Comparison of ENCODE assay signal across 10 cellular contexts in genomic region chr7:33836797-33837355, GRCh38.
DNase-seq lines count a peak whose midpoint lies in the region; TF ChIP-seq lines count a peak whose summit lies in the region.
"Had no signal": no experiment of that assay in that cellular context is flagged by ENCODE, and none has a peak within 500 bp of the region (broad histone marks: within the 10 kb centered on the region; RNA-seq: fewer than 3 reads in every experiment).

No MANE protein-coding gene starts in this region.

- H3K9me3 ChIP-seq in endodermal cell (ENCODE audit: control insufficient read depth, low read length) (peaks cover 10% of the 10 kb centered on the region), testis (no peaks in the 10 kb centered on the region)

- H3K4me1 ChIP-seq in endodermal cell (ENCODE audit: control insufficient read depth, insufficient read depth, low read length): no peaks in the 10 kb centered on the region
- H3K4me1 ChIP-seq in testis: no peaks in the 10 kb centered on the region
- H3K4me1 ChIP-seq: BLaER1 had no signal

- no peaks in the 10 kb centered on the region for H3K36me3 Mint-ChIP-seq in endodermal cell (ENCODE audit: low read depth)
- H3K36me3 Mint-ChIP-seq in activated T-helper 2 cell treated with anti-CD3 and anti-CD28 coated beads, Interferon-gamma antibody, Interleukin-2, Interleukin-4, amounts not matched to agents 10 μg/mL and 5 μg/mL and 100 μg/mL, durations not matched to agents 14 hours and 24 hours and 36 hours (ENCODE audit: low read depth): no peaks in the 10 kb centered on the region

- no peak overlapping the region for H3K4me3 Mint-ChIP-seq in endodermal cell
- H3K4me3 Mint-ChIP-seq in activated T-helper 2 cell treated with anti-CD3 and anti-CD28 coated beads, Interferon-gamma antibody, Interleukin-2, Interleukin-4, amounts not matched to agents 10 μg/mL and 5 μg/mL and 100 μg/mL, durations not matched to agents 14 hours and 24 hours and 36 hours (ENCODE audit: low read depth): no peak overlapping the region

- no peak overlapping the region for H3K27ac Mint-ChIP-seq in endodermal cell
- H3K27ac Mint-ChIP-seq in activated T-helper 2 cell treated with anti-CD3 and anti-CD28 coated beads, Interferon-gamma antibody, Interleukin-2, Interleukin-4, amounts not matched to agents 10 μg/mL and 5 μg/mL and 100 μg/mL, durations not matched to agents 14 hours and 24 hours and 36 hours: no peak overlapping the region

- H3K9ac ChIP-seq in endodermal cell (ENCODE audit: extremely low read depth, low read length, poor library complexity, severe bottlenecking): no peak overlapping the region
- H3K9ac ChIP-seq: BLaER1 had no signal

- H3K9me3 Mint-ChIP-seq in endodermal cell: peaks cover 12% of the 10 kb centered on the region
- no peaks in the 10 kb centered on the region for H3K9me3 Mint-ChIP-seq in activated T-helper 2 cell treated with anti-CD3 and anti-CD28 coated beads, Interferon-gamma antibody, Interleukin-2, Interleukin-4, amounts not matched to agents 10 μg/mL and 5 μg/mL and 100 μg/mL, durations not matched to agents 14 hours and 24 hours and 36 hours

- DNase-seq in activated T-cell treated with anti-CD3 and anti-CD28 coated beads for 48 hours (ENCODE audit: low read depth): peak; percentile 8
- no peak for DNase-seq in activated T-cell treated with anti-CD3 and anti-CD28 coated beads for 4 hours
- DNase-seq in NAMALWA (ENCODE audit: low spot score): peak; percentile 79
- DNase-seq in endodermal cell: peak; percentile 80
- DNase-seq in testis: peak; percentile 40
- no peak for DNase-seq in NCI-H2107 (lab: John Stamatoyannopoulos, UW)
- DNase-seq in HUDEP-2 (lab: John Stamatoyannopoulos, UW; ENCODE audit: unreplicated experiment in 76 of 76): no peak
- no peak for DNase-seq in activated T-helper 2 cell treated with anti-CD3 and anti-CD28 coated beads, Interferon-gamma antibody, Interleukin-2, Interleukin-4, amounts not matched to agents 10 μg/mL and 5 μg/mL and 100 μg/mL, durations not matched to agents 14 hours and 24 hours and 36 hours (ENCODE audit: low spot score)
- DNase-seq: SIG-M5 had no signal

- H3K27me3 ChIP-seq in endodermal cell (ENCODE audit: control insufficient read depth, insufficient read depth, low read length, poor library complexity, severe bottlenecking) (no peaks in the 10 kb centered on the region), testis (no peaks in the 10 kb centered on the region)
- H3K27me3 ChIP-seq: BLaER1 had no signal

- intact Hi-C loops in testis (cut with DNase I; ENCODE audit: low total_unique reads): no loop called here
- intact Hi-C loops in activated T-helper 2 cell treated with anti-CD3 and anti-CD28 coated beads, Interferon-gamma antibody, Interleukin-2, Interleukin-4, amounts not matched to agents 10 μg/mL and 5 μg/mL and 100 μg/mL, durations not matched to agents 14 hours and 24 hours and 36 hours (cut with micrococcal nuclease): no loop called here

- TF ChIP-seq POLR2A in testis (IDR thresholded peaks at IDR 0.05): no peak

- peaks cover 14% of the 10 kb centered on the region for H3K4me1 Mint-ChIP-seq in endodermal cell
- H3K4me1 Mint-ChIP-seq in activated T-helper 2 cell treated with anti-CD3 and anti-CD28 coated beads, Interferon-gamma antibody, Interleukin-2, Interleukin-4, amounts not matched to agents 10 μg/mL and 5 μg/mL and 100 μg/mL, durations not matched to agents 14 hours and 24 hours and 36 hours (ENCODE audit: low read depth): no peaks in the 10 kb centered on the region

- no peaks in the 10 kb centered on the region for H3K27me3 Mint-ChIP-seq in endodermal cell (ENCODE audit: insufficient read depth)
- no peaks in the 10 kb centered on the region for H3K27me3 Mint-ChIP-seq in activated T-helper 2 cell treated with anti-CD3 and anti-CD28 coated beads, Interferon-gamma antibody, Interleukin-2, Interleukin-4, amounts not matched to agents 10 μg/mL and 5 μg/mL and 100 μg/mL, durations not matched to agents 14 hours and 24 hours and 36 hours (ENCODE audit: low read depth)

- 92 to 96% methylated on average over 8 of the region's 8 CpGs for WGBS in endodermal cell (ENCODE audit: insufficient coverage in 1 of 2, insufficient read length in 1 of 2), 2 experiments
- WGBS in testis, 2 donors: 73 to 76% methylated on average over 8 of the region's 8 CpGs

- no peak overlapping the region for H3K4me3 ChIP-seq in endodermal cell (ENCODE audit: low read length)
- peak overlapping the region; percentile 7 to 15 for H3K4me3 ChIP-seq in testis
- H3K4me3 ChIP-seq: BLaER1 had no signal

- TF ChIP-seq CTCF in endodermal cell (conservative IDR thresholded peaks at IDR 0.05) (peak; percentile 76), testis (IDR thresholded peaks at IDR 0.05) (peak in 1 of 3 experiments; percentile 24)

- no peak overlapping the region for H3K27ac ChIP-seq in endodermal cell (ENCODE audit: low read depth, low read length)
- no peak overlapping the region for H3K27ac ChIP-seq in testis
- H3K27ac ChIP-seq: BLaER1 had no signal

- no peaks in the 10 kb centered on the region for H3K36me3 ChIP-seq in endodermal cell (ENCODE audit: control insufficient read depth, insufficient read depth, low read length)
- H3K36me3 ChIP-seq in testis (ENCODE audit: low read depth, missing control alignments): no peaks in the 10 kb centered on the region
- H3K36me3 ChIP-seq: BLaER1 had no signal

Comparison
In these comparisons a context has a peak if more than half of its experiments do, and no peak if none do; other contexts are left out.
1. DNase-seq: peak in activated T-cell treated with anti-CD3 and anti-CD28 coated beads for 48 hours (single experiment), NAMALWA (single experiment), endodermal cell (single experiment) and testis (single experiment); none in activated T-cell treated with anti-CD3 and anti-CD28 coated beads for 4 hours (single experiment), NCI-H2107 (single experiment), HUDEP-2 (0 of 76) and activated T-helper 2 cell treated with anti-CD3 and anti-CD28 coated beads, Interferon-gamma antibody, Interleukin-2, Interleukin-4, amounts not matched to agents 10 μg/mL and 5 μg/mL and 100 μg/mL, durations not matched to agents 14 hours and 24 hours and 36 hours (single experiment).